Comparison of ENCODE assay signal across 1 cellular context in genomic region chr11:86571273-86571948, GRCh38.
TF ChIP-seq lines count a peak whose summit lies in the region.

No MANE protein-coding gene starts in this region.

TF ChIP-seq in HCT116, 20 proteins besides CTCF, POLR2A, EP300 and RAD21 (continued from another document):
- TF ChIP-seq JUND (IDR thresholded peaks at IDR 0.05): no peak
- no peak for TF ChIP-seq EZH2phosphoT487 (IDR thresholded peaks at IDR 0.05; ENCODE audit: borderline replicate concordance)
- no peak for TF ChIP-seq ZFX (IDR thresholded peaks at IDR 0.05)
- no peak for TF ChIP-seq EGR1 (IDR thresholded peaks at IDR 0.05; ENCODE audit: low read depth)
- TF ChIP-seq CEBPB (IDR thresholded peaks at IDR 0.05; ENCODE audit: low read depth): no peak
- no peak for TF ChIP-seq SRF (IDR thresholded peaks at IDR 0.05; ENCODE audit: low read depth)
- no peak for TF ChIP-seq ZNF274 (IDR thresholded peaks at IDR 0.05; ENCODE audit: low read depth, low read length)
- TF ChIP-seq ZBTB33 (IDR thresholded peaks at IDR 0.05; ENCODE audit: extremely low read depth, insufficient replicate concordance, low read length): no peak
- no peak for TF ChIP-seq ATF3 (IDR thresholded peaks at IDR 0.05)
- TF ChIP-seq YY1 (IDR thresholded peaks at IDR 0.05; ENCODE audit: extremely low read depth, insufficient replicate concordance, low read depth, low read length): peak; percentile 40
- TF ChIP-seq SIN3A (IDR thresholded peaks at IDR 0.05; ENCODE audit: low read depth): no peak
- TF ChIP-seq POLR2AphosphoS5 (IDR thresholded peaks at IDR 0.05; ENCODE audit: low read depth, low read length): no peak
